31 cellular contexts compared by ENCODE assay signal in the genomic region with DNA sequence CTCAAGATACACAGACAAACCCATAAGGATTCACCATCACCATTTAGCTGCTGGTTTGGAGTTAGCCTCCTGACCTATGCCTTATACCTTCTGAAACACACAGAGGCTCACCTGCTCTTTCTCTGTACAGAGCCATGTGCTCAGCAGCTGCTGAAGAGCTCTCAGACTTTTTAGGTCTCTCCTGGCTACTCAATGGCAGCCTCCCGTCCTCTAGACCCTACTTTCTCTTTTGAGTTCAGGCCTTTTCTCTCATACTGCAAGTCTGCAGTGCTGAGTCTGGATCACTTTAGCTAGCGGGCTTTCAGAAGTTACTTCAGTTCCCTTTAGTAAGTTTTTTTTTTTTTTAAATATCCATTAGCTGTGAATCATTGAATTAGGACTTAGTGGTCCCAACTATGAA. TPM values are rescaled to one million over a fixed set of nuclear protein-coding genes. Genes with fewer than 3 reads are reported as not detected.
"Had no signal": no experiment of that assay in that cellular context is flagged by ENCODE, and none has a peak within 500 bp of the region (broad histone marks: within the 10 kb centered on the region; RNA-seq: fewer than 3 reads in every experiment).

No MANE protein-coding gene starts in this region.

- H3K27ac Mint-ChIP-seq: activated CD4-positive, alpha-beta memory T cell treated with anti-CD3 and anti-CD28 coated beads, Interleukin-2, amount 10 ng/mL, durations not matched to agents 7 days and 5 days; activated CD4-positive, alpha-beta T cell treated with anti-CD3 and anti-CD28 coated beads for 36 hours; activated CD4-positive, alpha-beta T cell treated with anti-CD3 and anti-CD28 coated beads, Interleukin-2, amount 10 ng/mL, durations not matched to agents 24 days and 14 days; activated naive CD4-positive, alpha-beta T cell treated with anti-CD3 and anti-CD28 coated beads, Interleukin-2, amount 10 ng/mL, durations not matched to agents 7 days and 5 days; activated naive CD4-positive, alpha-beta T cell treated with anti-CD3 and anti-CD28 coated beads, Interleukin-2, amount 50 U/mL, for 72 hours; activated naive CD8-positive, alpha-beta T cell treated with anti-CD3 and anti-CD28 coated beads, Interleukin-2, amount 10 ng/mL, durations not matched to agents 7 days and 5 days; activated T-cell treated with anti-CD3 and anti-CD28 coated beads, Interleukin-2, amount 50 U/mL, for 24 hours; activated T-cell treated with anti-CD3 and anti-CD28 coated beads, Interleukin-2, amount 50 U/mL, for 72 hours; effector memory CD8-positive, alpha-beta T cell had no signal

- ATAC-seq: activated CD4-positive, alpha-beta T cell treated with anti-CD3 and anti-CD28 coated beads for 36 hours; activated naive CD4-positive, alpha-beta T cell treated with anti-CD3 and anti-CD28 coated beads, Interleukin-2, amount 50 U/mL, for 72 hours; activated T-cell treated with anti-CD3 and anti-CD28 coated beads, Interleukin-2, amount 50 U/mL, for 72 hours; effector memory CD8-positive, alpha-beta T cell; heart left ventricle had no signal

- FAIRE-seq: colon, frontal cortex had no signal

- H3K4me3 Mint-ChIP-seq: activated CD4-positive, alpha-beta memory T cell treated with anti-CD3 and anti-CD28 coated beads, Interleukin-2, amount 10 ng/mL, durations not matched to agents 7 days and 5 days; activated CD4-positive, alpha-beta T cell treated with anti-CD3 and anti-CD28 coated beads for 36 hours; activated CD4-positive, alpha-beta T cell treated with anti-CD3 and anti-CD28 coated beads, Interleukin-2, amount 10 ng/mL, durations not matched to agents 24 days and 14 days; activated naive CD4-positive, alpha-beta T cell treated with anti-CD3 and anti-CD28 coated beads, Interleukin-2, amount 10 ng/mL, durations not matched to agents 7 days and 5 days; activated naive CD8-positive, alpha-beta T cell treated with anti-CD3 and anti-CD28 coated beads, Interleukin-2, amount 10 ng/mL, durations not matched to agents 7 days and 5 days; activated T-cell treated with anti-CD3 and anti-CD28 coated beads, Interleukin-2, amount 50 U/mL, for 24 hours; activated T-cell treated with anti-CD3 and anti-CD28 coated beads, Interleukin-2, amount 50 U/mL, for 72 hours; effector memory CD8-positive, alpha-beta T cell had no signal

- H3K27me3 ChIP-seq: ascending aorta, brain microvascular endothelial cell, esophagus muscularis mucosa, heart left ventricle had no signal

- H3K4me1 Mint-ChIP-seq: activated CD4-positive, alpha-beta memory T cell treated with anti-CD3 and anti-CD28 coated beads, Interleukin-2, amount 10 ng/mL, durations not matched to agents 7 days and 5 days; activated CD4-positive, alpha-beta T cell treated with anti-CD3 and anti-CD28 coated beads for 36 hours; activated CD4-positive, alpha-beta T cell treated with anti-CD3 and anti-CD28 coated beads, Interleukin-2, amount 10 ng/mL, durations not matched to agents 24 days and 14 days; activated naive CD4-positive, alpha-beta T cell treated with anti-CD3 and anti-CD28 coated beads, Interleukin-2, amount 10 ng/mL, durations not matched to agents 7 days and 5 days; activated naive CD8-positive, alpha-beta T cell treated with anti-CD3 and anti-CD28 coated beads, Interleukin-2, amount 10 ng/mL, durations not matched to agents 7 days and 5 days had no signal

- H3K27ac ChIP-seq: ascending aorta, brain microvascular endothelial cell, esophagus muscularis mucosa, heart left ventricle had no signal

- H3K36me3 Mint-ChIP-seq: activated naive CD4-positive, alpha-beta T cell treated with anti-CD3 and anti-CD28 coated beads, Interleukin-2, amount 10 ng/mL, durations not matched to agents 7 days and 5 days; activated naive CD4-positive, alpha-beta T cell treated with anti-CD3 and anti-CD28 coated beads, Interleukin-2, amount 50 U/mL, for 72 hours; activated naive CD8-positive, alpha-beta T cell treated with anti-CD3 and anti-CD28 coated beads, Interleukin-2, amount 10 ng/mL, durations not matched to agents 7 days and 5 days had no signal

- H3K4me3 ChIP-seq: ascending aorta, esophagus muscularis mucosa, heart left ventricle had no signal

- H3K9me3 ChIP-seq: ascending aorta, esophagus muscularis mucosa, heart left ventricle had no signal

- H3K27me3 Mint-ChIP-seq: activated naive CD4-positive, alpha-beta T cell treated with anti-CD3 and anti-CD28 coated beads, Interleukin-2, amount 10 ng/mL, durations not matched to agents 7 days and 5 days had no signal

- H3K36me3 ChIP-seq: ascending aorta, brain microvascular endothelial cell, esophagus muscularis mucosa, heart left ventricle had no signal

- H3K9me3 Mint-ChIP-seq: activated CD4-positive, alpha-beta memory T cell treated with anti-CD3 and anti-CD28 coated beads, Interleukin-2, amount 10 ng/mL, durations not matched to agents 7 days and 5 days; activated CD4-positive, alpha-beta T cell treated with anti-CD3 and anti-CD28 coated beads, Interleukin-2, amount 10 ng/mL, durations not matched to agents 24 days and 14 days; activated naive CD4-positive, alpha-beta T cell treated with anti-CD3 and anti-CD28 coated beads, Interleukin-2, amount 10 ng/mL, durations not matched to agents 7 days and 5 days; activated naive CD4-positive, alpha-beta T cell treated with anti-CD3 and anti-CD28 coated beads, Interleukin-2, amount 50 U/mL, for 72 hours; activated naive CD8-positive, alpha-beta T cell treated with anti-CD3 and anti-CD28 coated beads, Interleukin-2, amount 10 ng/mL, durations not matched to agents 7 days and 5 days; activated T-cell treated with anti-CD3 and anti-CD28 coated beads, Interleukin-2, amount 50 U/mL, for 24 hours; activated T-cell treated with anti-CD3 and anti-CD28 coated beads, Interleukin-2, amount 50 U/mL, for 72 hours; effector memory CD8-positive, alpha-beta T cell had no signal

- DNase-seq: activated CD4-positive, alpha-beta memory T cell treated with anti-CD3 and anti-CD28 coated beads, Interleukin-2, amount 10 ng/mL, durations not matched to agents 7 days and 5 days; activated CD4-positive, alpha-beta T cell treated with anti-CD3 and anti-CD28 coated beads for 36 hours; activated CD4-positive, alpha-beta T cell treated with anti-CD3 and anti-CD28 coated beads, Interleukin-2, amount 10 ng/mL, durations not matched to agents 24 days and 14 days; activated CD4-positive, CD25-positive, alpha-beta regulatory T cell; activated CD4-positive, CD25-positive, alpha-beta regulatory T cell treated with anti-CD3 and anti-CD28 coated beads, Interleukin-2, amount 50 U/mL, for 72 hours; activated CD8-positive, alpha-beta memory T cell treated with anti-CD3 and anti-CD28 coated beads, Interleukin-2, amount 50 U/mL, for 48 hours; activated gamma-delta T cell; activated naive CD4-positive, alpha-beta T cell; activated naive CD4-positive, alpha-beta T cell treated with anti-CD3 and anti-CD28 coated beads, Interleukin-2, amount 10 ng/mL, durations not matched to agents 7 days and 5 days; activated naive CD8-positive, alpha-beta T cell treated with anti-CD3 and anti-CD28 coated beads, Interleukin-2, amount 10 ng/mL, durations not matched to agents 7 days and 5 days; activated T-cell treated with anti-CD3 and anti-CD28 coated beads for 4 hours; activated T-cell treated with anti-CD3 and anti-CD28 coated beads, Interleukin-2, amount 50 U/mL, for 24 hours; activated T-cell treated with anti-CD3 and anti-CD28 coated beads, Interleukin-2, amount 50 U/mL, for 72 hours; brain microvascular endothelial cell; caudate nucleus; cortex of kidney; dermis blood vessel endothelial cell; effector CD4-positive, alpha-beta T cell; effector memory CD8-positive, alpha-beta T cell; erythroblast; foreskin fibroblast; heart left ventricle; hypothalamus; T-helper 2 cell had no signal

RNA-seq across cellular contexts. Expression of gene LVRN, which starts 25.7 kb away (rescaled TPM):
- total RNA-seq: activated CD4-positive, alpha-beta T cell treated with anti-CD3 and anti-CD28 coated beads, Interleukin-2, amount 10 ng/mL, durations not matched to agents 24 days and 14 days; activated naive CD8-positive, alpha-beta T cell treated with anti-CD3 and anti-CD28 coated beads, Interleukin-2, amount 10 ng/mL, durations not matched to agents 7 days and 5 days had no signal

RNA-seq across cellular contexts. Expression of gene ARL14EPL, which starts 44.3 kb away (rescaled TPM):
- total RNA-seq: activated CD4-positive, alpha-beta memory T cell treated with anti-CD3 and anti-CD28 coated beads, Interleukin-2, amount 10 ng/mL, durations not matched to agents 7 days and 5 days; activated CD4-positive, alpha-beta T cell treated with anti-CD3 and anti-CD28 coated beads for 36 hours; activated CD4-positive, alpha-beta T cell treated with anti-CD3 and anti-CD28 coated beads, Interleukin-2, amount 10 ng/mL, durations not matched to agents 24 days and 14 days; activated naive CD4-positive, alpha-beta T cell treated with anti-CD3 and anti-CD28 coated beads, Interleukin-2, amount 50 U/mL, for 72 hours; activated naive CD8-positive, alpha-beta T cell treated with anti-CD3 and anti-CD28 coated beads, Interleukin-2, amount 10 ng/mL, durations not matched to agents 7 days and 5 days; activated T-cell treated with anti-CD3 and anti-CD28 coated beads, Interleukin-2, amount 50 U/mL, for 72 hours; ascending aorta; chondrocyte; esophagus muscularis mucosa; fibroblast of lung; frontal cortex; heart left ventricle had no signal
- polyA plus RNA-seq: fibroblast of lung, heart left ventricle had no signal
